In the genomic region with DNA sequence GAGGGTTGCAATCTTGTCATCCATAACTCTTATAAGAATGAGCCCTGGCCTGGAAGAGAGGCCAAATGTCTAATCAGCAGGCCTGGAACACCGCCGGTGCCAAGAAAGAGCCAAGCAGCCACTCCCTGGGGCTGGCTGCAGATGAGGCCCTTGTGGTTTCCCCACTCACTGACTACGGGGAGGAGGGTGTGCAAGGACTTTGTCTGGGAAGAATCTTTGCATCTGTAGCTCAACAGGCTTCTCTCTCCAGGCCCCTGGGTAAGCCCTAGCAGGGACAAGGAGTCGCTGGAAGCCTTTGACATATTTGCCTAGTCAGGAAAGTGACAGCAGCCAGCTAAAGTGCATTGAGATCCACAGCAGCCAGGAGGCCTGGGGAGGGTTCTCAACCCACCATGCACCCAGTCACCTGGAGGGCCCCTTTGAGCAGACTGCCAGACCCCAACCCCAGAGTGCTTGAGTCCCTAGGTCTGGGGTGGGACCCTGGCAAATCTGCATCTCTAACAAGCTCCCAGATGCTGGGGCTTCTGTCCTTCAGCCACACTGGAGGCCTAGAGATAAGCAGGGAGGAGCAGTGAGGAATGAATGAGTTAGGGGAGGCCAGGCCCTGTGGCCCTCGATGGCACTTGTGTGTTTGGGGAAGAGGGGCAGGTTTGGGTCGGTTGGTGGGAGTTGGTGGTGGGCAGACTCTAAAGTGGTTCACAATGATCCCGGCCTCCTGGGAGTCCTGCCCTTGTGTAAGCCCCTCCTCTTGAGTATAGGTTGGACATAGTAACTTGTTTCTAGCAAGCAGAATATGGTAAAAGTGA, we compare ENCODE assay signal across 18 cellular contexts. TPM values are rescaled to one million over a fixed set of nuclear protein-coding genes. Genes with fewer than 3 reads are reported as not detected.
DNase-seq lines count a peak whose midpoint lies in the region; ATAC-seq, FAIRE-seq and TF ChIP-seq lines count a peak whose summit lies in the region.
"Had no signal": no experiment of that assay in that cellular context is flagged by ENCODE, and none has a peak within 500 bp of the region (broad histone marks: within the 10 kb centered on the region; RNA-seq: fewer than 3 reads in every experiment).

No MANE protein-coding gene starts in this region.

- H3K27ac Mint-ChIP-seq in natural killer cell treated with Interleukin-12 subunit alpha and Interleukin-12 subunit beta and Interleukin-15 and Interleukin-18, amount 100 ng/mL, for 72 hours = peak overlapping the region in 1 of 2 donors; percentile 51
- H3K27ac Mint-ChIP-seq: activated T-helper 1 cell treated with anti-CD3 and anti-CD28 coated beads, Interleukin-12 subunit alpha, Interleukin-12 subunit beta, Interleukin-2, Interleukin-4 antibody, amounts not matched to agents 30 ng/mL and 10 ng/mL and 1 ng/mL, durations not matched to agents 14 hours and 24 hours and 36 hours had no signal

- DNase-seq in MG63 (peak; percentile 84), fibroblast of mammary gland (ENCODE audit: low read depth) (peak; percentile 25), D721Med (ENCODE audit: insufficient read length, low spot score) (no peak), NCI-H82 treated with DMSO at 0.1 percent for 48 hours (lab: John Stamatoyannopoulos, UW; ENCODE audit: unreplicated experiment) (no peak)
- peak; percentile 41 for DNase-seq in natural killer cell treated with Interleukin-12 subunit alpha and Interleukin-12 subunit beta and Interleukin-15 and Interleukin-18, amount 100 ng/mL, for 72 hours (ENCODE audit: low spot score)
- no peak for DNase-seq in stimulated activated CD4-positive, alpha-beta T cell treated with anti-CD3 and anti-CD28 coated beads, Interleukin-4, amount 100 ng/mL, for 4 hours
- DNase-seq in stimulated activated CD4-positive, alpha-beta T cell treated with anti-CD3 and anti-CD28 coated beads, Interleukin-1b, Interleukin-23, amount 100 ng/mL, for 48 hours = no peak
- DNase-seq: activated CD4-positive, alpha-beta T cell treated with anti-CD3 and anti-CD28 coated beads, Interleukin-2, amount 50 U/mL, for 4 hours; DMS153; foreskin melanocyte; NCI-H1105 treated with DMSO at 0.1 percent for 48 hours; NCI-H510A; transverse colon had no signal

- H3K27me3 Mint-ChIP-seq in natural killer cell treated with Interleukin-12 subunit alpha and Interleukin-12 subunit beta and Interleukin-15 and Interleukin-18, amount 100 ng/mL, for 72 hours = no peaks in the 10 kb centered on the region
- H3K27me3 Mint-ChIP-seq: T-cell had no signal

- H3K4me3 Mint-ChIP-seq in natural killer cell treated with Interleukin-12 subunit alpha and Interleukin-12 subunit beta and Interleukin-15 and Interleukin-18, amount 100 ng/mL, for 72 hours = no peak overlapping the region
- H3K4me3 Mint-ChIP-seq: activated T-helper 1 cell treated with anti-CD3 and anti-CD28 coated beads, Interleukin-12 subunit alpha, Interleukin-12 subunit beta, Interleukin-2, Interleukin-4 antibody, amounts not matched to agents 30 ng/mL and 10 ng/mL and 1 ng/mL, durations not matched to agents 14 hours and 24 hours and 36 hours; T-cell had no signal

- no peaks in the 10 kb centered on the region for H3K27me3 ChIP-seq in BLaER1 treated with 17β-estradiol and CSF1 and Interleukin-3, amounts not matched to agents 10 nM and 100 nM
- no peaks in the 10 kb centered on the region for H3K27me3 ChIP-seq in MG63
- H3K27me3 ChIP-seq: transverse colon had no signal

- TF ChIP-seq CTCF in fibroblast of mammary gland (conservative IDR thresholded peaks at IDR 0.05; ENCODE audit: control insufficient read depth, insufficient read depth, low read depth, low read length) = no peak
- TF ChIP-seq CTCF in D721Med (IDR thresholded peaks at IDR 0.05; ENCODE audit: insufficient read depth, missing control alignments) = no peak

- H3K4me1 Mint-ChIP-seq in natural killer cell treated with Interleukin-12 subunit alpha and Interleukin-12 subunit beta and Interleukin-15 and Interleukin-18, amount 100 ng/mL, for 72 hours (ENCODE audit: low read depth in 2 of 2) = peaks cover 20 to 34% of the 10 kb centered on the region in 2 donors

- no peak for ATAC-seq in natural killer cell treated with Interleukin-12 subunit alpha and Interleukin-12 subunit beta and Interleukin-15 and Interleukin-18, amount 100 ng/mL, for 72 hours
- ATAC-seq: Panc1, T-cell had no signal

- no peaks in the 10 kb centered on the region for H3K9me3 ChIP-seq in BLaER1 treated with 17β-estradiol and CSF1 and Interleukin-3, amounts not matched to agents 10 nM and 100 nM (replicated peaks in 1 of 11)
- H3K9me3 ChIP-seq in MG63 = no peaks in the 10 kb centered on the region
- H3K9me3 ChIP-seq: transverse colon had no signal

- no peaks in the 10 kb centered on the region for H3K36me3 Mint-ChIP-seq in natural killer cell treated with Interleukin-12 subunit alpha and Interleukin-12 subunit beta and Interleukin-15 and Interleukin-18, amount 100 ng/mL, for 72 hours

- no peak for FAIRE-seq in D721Med (lab: Jason Lieb, UNC)

- H4K20me1 ChIP-seq in BLaER1 treated with 17β-estradiol and CSF1 and Interleukin-3, amounts not matched to agents 10 nM and 100 nM = no peaks in the 10 kb centered on the region

- H3K4me1 ChIP-seq in BLaER1 treated with 17β-estradiol and CSF1 and Interleukin-3, amounts not matched to agents 10 nM and 100 nM = peaks cover 98 to 100% (median 100%) of the 10 kb centered on the region in 10 experiments

- H3K9ac ChIP-seq in BLaER1 treated with 17β-estradiol and CSF1 and Interleukin-3, amounts not matched to agents 10 nM and 100 nM = peak overlapping the region; percentile 46 to 97 (median 92); a peak in 20 of 22 replicates

- peak overlapping the region; percentile 64 to 100 (median 97); a peak in 21 of 22 replicates for H3K27ac ChIP-seq in BLaER1 treated with 17β-estradiol and CSF1 and Interleukin-3, amounts not matched to agents 10 nM and 100 nM
- H3K27ac ChIP-seq: transverse colon had no signal

- peak overlapping the region; percentile 77 to 99 (median 97) for H3K4me2 ChIP-seq in BLaER1 treated with 17β-estradiol and CSF1 and Interleukin-3, amounts not matched to agents 10 nM and 100 nM

- H3K36me3 ChIP-seq in BLaER1 treated with 17β-estradiol and CSF1 and Interleukin-3, amounts not matched to agents 10 nM and 100 nM = peaks cover 0 to 46% (median 9%) of the 10 kb centered on the region in 11 experiments; a peak in 10 of 22 replicates
- H3K36me3 ChIP-seq in MG63 = no peaks in the 10 kb centered on the region
- H3K36me3 ChIP-seq: transverse colon had no signal

- peak overlapping the region in 6 of 10 experiments; percentile 3 to 79 (median 71); a peak in 9 of 20 replicates for H3K4me3 ChIP-seq in BLaER1 treated with 17β-estradiol and CSF1 and Interleukin-3, amounts not matched to agents 10 nM and 100 nM
- H3K4me3 ChIP-seq in MG63 = no peak overlapping the region
- no peak overlapping the region for H3K4me3 ChIP-seq in fibroblast of mammary gland (ENCODE audit: control insufficient read depth, low read depth, low read length)
- H3K4me3 ChIP-seq: transverse colon had no signal

- H3K9me3 Mint-ChIP-seq in natural killer cell treated with Interleukin-12 subunit alpha and Interleukin-12 subunit beta and Interleukin-15 and Interleukin-18, amount 100 ng/mL, for 72 hours = no peaks in the 10 kb centered on the region
- H3K9me3 Mint-ChIP-seq: activated T-helper 1 cell treated with anti-CD3 and anti-CD28 coated beads, Interleukin-12 subunit alpha, Interleukin-12 subunit beta, Interleukin-2, Interleukin-4 antibody, amounts not matched to agents 30 ng/mL and 10 ng/mL and 1 ng/mL, durations not matched to agents 14 hours and 24 hours and 36 hours had no signal

RNA-seq across cellular contexts. Expression of a gene that starts 13.9 kb away (rescaled TPM):
- not detected in 2 replicates for total RNA-seq in MG63 (2014; rRNA removed; shearing (Covaris generic); ENCODE audit: low replicate concordance)
- not detected for total RNA-seq in natural killer cell treated with Interleukin-12 subunit alpha and Interleukin-12 subunit beta and Interleukin-15 and Interleukin-18, amount 100 ng/mL, for 72 hours
- total RNA-seq: activated T-helper 1 cell treated with anti-CD3 and anti-CD28 coated beads, Interleukin-12 subunit alpha, Interleukin-12 subunit beta, Interleukin-2, Interleukin-4 antibody, amounts not matched to agents 30 ng/mL and 10 ng/mL and 1 ng/mL, durations not matched to agents 14 hours and 24 hours and 36 hours; osteocyte; T-cell; transverse colon had no signal

Comparison
In these comparisons a context has a peak if more than half of its experiments do, and no peak if none do; other contexts are left out.
1. H3K4me3 ChIP-seq: peak in BLaER1 treated with 17β-estradiol and CSF1 and Interleukin-3, amounts not matched to agents 10 nM and 100 nM (6 of 10); none in MG63 (single experiment) and fibroblast of mammary gland (single experiment).
2. DNase-seq: peak in MG63 (single experiment), fibroblast of mammary gland (single experiment) and natural killer cell treated with Interleukin-12 subunit alpha and Interleukin-12 subunit beta and Interleukin-15 and Interleukin-18, amount 100 ng/mL, for 72 hours (single experiment); none in stimulated activated CD4-positive, alpha-beta T cell treated with anti-CD3 and anti-CD28 coated beads, Interleukin-4, amount 100 ng/mL, for 4 hours (0 of 2), stimulated activated CD4-positive, alpha-beta T cell treated with anti-CD3 and anti-CD28 coated beads, Interleukin-1b, Interleukin-23, amount 100 ng/mL, for 48 hours (single experiment), D721Med (single experiment) and NCI-H82 treated with DMSO at 0.1 percent for 48 hours (single experiment).